ENCODE assay signal across 9 cellular contexts in the genomic region with DNA sequence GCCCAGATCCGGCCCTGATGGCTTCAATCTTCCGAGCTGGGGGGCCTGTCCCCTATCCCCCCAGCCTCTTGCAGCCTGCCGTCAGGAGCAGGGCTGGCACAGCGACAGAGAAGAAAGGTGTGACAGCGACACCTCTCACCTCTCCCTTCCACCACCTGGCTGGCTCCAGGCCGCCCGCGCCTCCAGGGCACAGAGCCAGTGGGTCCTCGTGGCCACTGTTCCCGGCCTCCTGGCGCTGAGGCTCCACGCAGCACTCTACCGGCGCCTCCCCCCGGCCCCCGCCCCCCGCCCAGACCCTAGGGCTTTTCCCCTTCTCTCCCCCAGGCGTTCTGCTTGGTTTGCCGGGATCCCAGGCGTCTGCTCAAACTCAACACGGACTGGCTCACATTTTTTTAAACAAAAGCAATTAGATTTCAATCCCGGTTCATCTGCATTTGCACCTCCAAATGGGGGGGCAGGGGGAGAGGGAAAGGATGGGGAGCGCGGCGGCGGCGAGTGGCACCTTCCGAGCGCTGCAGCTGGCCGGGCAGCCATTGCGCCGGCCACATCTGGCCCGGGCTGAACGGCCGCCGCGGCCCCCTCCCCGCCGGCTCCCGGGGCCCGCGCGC. TPM values are rescaled to one million over a fixed set of nuclear protein-coding genes. Genes with fewer than 3 reads are reported as not detected.
A peak's percentile ranks its signal among the peaks of the same experiment; 100 is the strongest.
DNase-seq lines count a peak whose midpoint lies in the region; ATAC-seq, FAIRE-seq and TF ChIP-seq lines count a peak whose summit lies in the region.
"Had no signal": no experiment of that assay in that cellular context is flagged by ENCODE, and none has a peak within 500 bp of the region (broad histone marks: within the 10 kb centered on the region; RNA-seq: fewer than 3 reads in every experiment).

No MANE protein-coding gene starts in this region.

- H3K4me3 Mint-ChIP-seq in H9, result peak overlapping the region; percentile 53 to 76

- no peak overlapping the region for H3K27ac ChIP-seq in BLaER1 treated with 17β-estradiol and CSF1 and Interleukin-3, amounts not matched to agents 10 nM and 100 nM
- no peak overlapping the region for H3K27ac ChIP-seq in H9 (ENCODE audit: insufficient read length, low read depth, low read length)
- no peak overlapping the region for H3K27ac ChIP-seq in RWPE2 (ENCODE audit: poor library complexity, severe bottlenecking)
- H3K27ac ChIP-seq in right lobe of liver, result no peak overlapping the region

- no peak overlapping the region for H2BK120ac ChIP-seq in H9 (ENCODE audit: low read depth, low read length, poor library complexity, severe bottlenecking)

- peaks cover 94 to 100% (median 100%) of the 10 kb centered on the region in 11 experiments for H3K27me3 ChIP-seq in BLaER1 treated with 17β-estradiol and CSF1 and Interleukin-3, amounts not matched to agents 10 nM and 100 nM
- H3K27me3 ChIP-seq in H9 (ENCODE audit: insufficient read depth, low read length), result peaks cover 80% of the 10 kb centered on the region
- peaks cover 83% of the 10 kb centered on the region for H3K27me3 ChIP-seq in RWPE2 (ENCODE audit: insufficient read depth, poor library complexity, severe bottlenecking)
- peaks cover 19 to 77% of the 10 kb centered on the region in 2 donors for H3K27me3 ChIP-seq in right lobe of liver

- ATAC-seq in RWPE2 (ENCODE audit: low read depth), result no peak
- ATAC-seq in right lobe of liver, result peak in 3 of 4 donors; percentile 3 to 32 (median 18)
- no peak for ATAC-seq in GM21367 (IDR thresholded peaks at IDR 0.05; ENCODE audit: unreplicated experiment)
- ATAC-seq in HG03039 (IDR thresholded peaks at IDR 0.05; ENCODE audit: unreplicated experiment), result no peak

- peak; percentile 62 for DNase-seq in H9
- no peak for DNase-seq in RWPE2 (ENCODE audit: low spot score)
- DNase-seq in right lobe of liver, result peak in 1 of 3 donors; percentile 56
- DNase-seq in H54 (ENCODE audit: insufficient read length, low spot score), result no peak
- DNase-seq in GM19239 (ENCODE audit: insufficient read length, low spot score), result no peak

- H3K79me1 ChIP-seq in H9 (ENCODE audit: insufficient read depth, low read depth, low read length, poor library complexity, severe bottlenecking), result no peaks in the 10 kb centered on the region

- no peak overlapping the region for H2AK5ac ChIP-seq in H9 (ENCODE audit: insufficient read length, low read length)

- H3K23me2 ChIP-seq in H9 (ENCODE audit: insufficient read length, low read depth, low read length, poor library complexity, severe bottlenecking), result peaks cover 2% of the 10 kb centered on the region

- no peak overlapping the region for H2BK5ac ChIP-seq in H9 (ENCODE audit: insufficient read length, low read length)

- H3K27me3 Mint-ChIP-seq in H9 (ENCODE audit: low read depth), result peaks cover 92% of the 10 kb centered on the region

- H2BK12ac ChIP-seq in H9 (ENCODE audit: insufficient read length, low read depth, low read length), result no peak overlapping the region

- intact Hi-C loops in right lobe of liver (cut with DNase I), result loop anchor here in 1 of 2 donors (10.0 kb wide), 1 partner anchor 175 kb away; no protein-coding TSS in a partner anchor

- peaks cover 5 to 7% of the 10 kb centered on the region in 2 experiments; a peak in 3 of 5 replicates for H3K9me3 Mint-ChIP-seq in H9

- no peak overlapping the region for H3K56ac ChIP-seq in H9 (ENCODE audit: insufficient read length, low read depth, low read length)

- H3K14ac ChIP-seq in H9 (ENCODE audit: insufficient read depth, low read length), result peak overlapping the region; percentile 88

- no peak overlapping the region for H3T11ph ChIP-seq in H9 (ENCODE audit: low read length)

- H4K91ac ChIP-seq in H9 (ENCODE audit: insufficient read length, low read depth, low read length), result peak overlapping the region; percentile 34

- H3K36me3 ChIP-seq in BLaER1 treated with 17β-estradiol and CSF1 and Interleukin-3, amounts not matched to agents 10 nM and 100 nM, result no peaks in the 10 kb centered on the region
- H3K36me3 ChIP-seq in RWPE2 (ENCODE audit: low read depth) (no peaks in the 10 kb centered on the region), right lobe of liver (no peaks in the 10 kb centered on the region)

- H2BK15ac ChIP-seq in H9 (ENCODE audit: low read depth, low read length), result no peak overlapping the region

- H2AFZ ChIP-seq in H9 (ENCODE audit: low read length), result no peak overlapping the region

- H4K20me1 ChIP-seq in BLaER1 treated with 17β-estradiol and CSF1 and Interleukin-3, amounts not matched to agents 10 nM and 100 nM, result peaks cover 0 to 82% (median 67%) of the 10 kb centered on the region in 11 experiments; a peak in 19 of 22 replicates
- no peaks in the 10 kb centered on the region for H4K20me1 ChIP-seq in H9 (ENCODE audit: control insufficient read depth, insufficient read depth, insufficient read length)

- TF ChIP-seq POLR2A in right lobe of liver (IDR thresholded peaks at IDR 0.05) (no peak), H54 (IDR thresholded peaks at IDR 0.05; ENCODE audit: low read depth, low read length) (no peak)

- H3K36me3 Mint-ChIP-seq in H9 (ENCODE audit: insufficient read depth in 1 of 3, low read depth in 3 of 3), result no peaks in the 10 kb centered on the region; a peak in 1 of 7 replicates
- H3K36me3 Mint-ChIP-seq: immature natural killer cell had no signal

- H3K4me1 ChIP-seq in BLaER1 treated with 17β-estradiol and CSF1 and Interleukin-3, amounts not matched to agents 10 nM and 100 nM, result peaks cover 27 to 56% (median 46%) of the 10 kb centered on the region in 10 experiments
- no peaks in the 10 kb centered on the region; the same call in 1 of the 2 replicates for H3K4me1 ChIP-seq in H9 (ENCODE audit: insufficient read depth, low read length)
- H3K4me1 ChIP-seq in RWPE2 (ENCODE audit: insufficient read depth, poor library complexity, severe bottlenecking), result peaks cover 2% of the 10 kb centered on the region
- peaks cover 0 to 20% (median 2%) of the 10 kb centered on the region in 4 donors for H3K4me1 ChIP-seq in right lobe of liver

- no peak for FAIRE-seq in H54 (lab: Jason Lieb, UNC)
- no peak for FAIRE-seq in GM19239 (lab: Jason Lieb, UNC)

- no peak overlapping the region for H4K5ac ChIP-seq in H9 (ENCODE audit: insufficient read length, low read depth, low read length)

- H3K27ac Mint-ChIP-seq in H9, result peak overlapping the region in 1 of 3 experiments; percentile 80; a peak in 1 of 7 replicates

- H3K4me3 ChIP-seq in BLaER1 treated with 17β-estradiol and CSF1 and Interleukin-3, amounts not matched to agents 10 nM and 100 nM, result peak overlapping the region in 6 of 10 experiments; percentile 36 to 56 (median 50); a peak in 9 of 20 replicates
- peak overlapping the region; percentile 11 for H3K4me3 ChIP-seq in RWPE2 (ENCODE audit: severe bottlenecking)
- H3K4me3 ChIP-seq in right lobe of liver, result no peak overlapping the region

- no peak overlapping the region; the same call in 1 of the 2 replicates for H3K4ac ChIP-seq in H9 (ENCODE audit: low read depth, low read length)

- H3K4me2 ChIP-seq in BLaER1 treated with 17β-estradiol and CSF1 and Interleukin-3, amounts not matched to agents 10 nM and 100 nM, result peak overlapping the region; percentile 55 to 92 (median 76)
- H3K4me2 ChIP-seq in H9 (ENCODE audit: insufficient read depth, insufficient read length, low read length), result no peak overlapping the region

- H3K4me1 Mint-ChIP-seq in H9, result peaks cover 48 to 57% of the 10 kb centered on the region in 2 experiments

- no peak overlapping the region for H4K8ac ChIP-seq in H9 (replicated peaks; ENCODE audit: insufficient read length, low read depth, low read length)

- H3K9ac ChIP-seq in BLaER1 treated with 17β-estradiol and CSF1 and Interleukin-3, amounts not matched to agents 10 nM and 100 nM, result no peak overlapping the region
- no peak overlapping the region for H3K9ac ChIP-seq in H9 (ENCODE audit: extremely low read depth, insufficient read length, low read length)

- WGBS in H9 (ENCODE audit: extremely low coverage, insufficient read length, low lambda C conversion rate), result no CpG with 5 or more reads among the region's 43 CpGs
- 0% methylated on average over 13 of the region's 43 CpGs for WGBS in right lobe of liver (ENCODE audit: insufficient coverage, low coverage, low lambda C conversion rate, missing lambda C conversion rate)

- TF ChIP-seq CTCF in H9 (conservative IDR thresholded peaks at IDR 0.05) (no peak), RWPE2 (IDR thresholded peaks at IDR 0.05; ENCODE audit: poor library complexity, severe bottlenecking) (no peak), right lobe of liver (IDR thresholded peaks at IDR 0.05) (no peak)

- no peaks in the 10 kb centered on the region for H3K79me2 ChIP-seq in H9 (ENCODE audit: insufficient read depth, low read length)

- H3K23ac ChIP-seq in H9 (ENCODE audit: insufficient read length, low read depth, low read length), result no peak overlapping the region

- peak overlapping the region; percentile 94 for H3K18ac ChIP-seq in H9 (ENCODE audit: insufficient read length, low read depth, low read length)

- H2BK20ac ChIP-seq in H9 (ENCODE audit: low read depth, low read length, poor library complexity, severe bottlenecking), result no peak overlapping the region

- H3K9me3 ChIP-seq in BLaER1 treated with 17β-estradiol and CSF1 and Interleukin-3, amounts not matched to agents 10 nM and 100 nM (replicated peaks in 1 of 11), result no peaks in the 10 kb centered on the region
- H3K9me3 ChIP-seq in H9 (ENCODE audit: control insufficient read depth, low read depth, low read length) (no peaks in the 10 kb centered on the region), RWPE2 (ENCODE audit: severe bottlenecking) (no peaks in the 10 kb centered on the region), right lobe of liver (no peaks in the 10 kb centered on the region)

RNA-seq across cellular contexts. Expression of gene CBX8, which starts 12.8 kb away (rescaled TPM):
- 1.2 and 2.9 TPM in 2 replicates for total RNA-seq in H9 (2021)
- 1 to 10 TPM; 1.2 to 4.7 (median 2.0) TPM for total RNA-seq in right lobe of liver

RNA-seq across cellular contexts. Expression of gene CBX4, which starts 29.6 kb away (rescaled TPM):
- total RNA-seq in H9 (2021), result 5.1 and 6.2 TPM in 2 replicates
- total RNA-seq in right lobe of liver, result 10 to 100 TPM in 5 of 6 experiments, 1 to 10 TPM in 1; 8.9 to 21.9 (median 15.1) TPM

RNA-seq across cellular contexts. Expression of gene CBX2, which starts 31.7 kb away (rescaled TPM):
- total RNA-seq in H9 (2021), result 77.4 and 79.4 TPM in 2 replicates
- 1 to 10 TPM in 3 of 6 experiments, under 1 TPM in 3; 0.33 to 3.5 (median 1.1) TPM for total RNA-seq in right lobe of liver

Comparison
In these comparisons a context has a peak if more than half of its experiments do, and no peak if none do; other contexts are left out.
1. H3K4me3 ChIP-seq: peak in BLaER1 treated with 17β-estradiol and CSF1 and Interleukin-3, amounts not matched to agents 10 nM and 100 nM (6 of 10) and RWPE2 (single experiment); none in right lobe of liver (0 of 3).
2. ATAC-seq: peak in right lobe of liver (3 of 4); none in RWPE2 (single experiment), GM21367 (single experiment) and HG03039 (single experiment).
3. RNA of gene CBX2, which starts 31.7 kb away (total RNA-seq): 77.4 to 79.4 TPM in H9; 0.33 to 3.5 TPM in right lobe of liver; every median in the first group is over 10 times any median in the second.